Comparison of ENCODE assay signal across 1 cellular context in genomic region chr3:37962906-37963486, GRCh38.
TF ChIP-seq lines count a peak whose summit lies in the region.

No MANE protein-coding gene starts in this region.

TF ChIP-seq in K562, 482 proteins besides CTCF, POLR2A, EP300 and RAD21:
- 0 out of 2 replicates have a peak, but pooled peaks have one; percentile 27 for TF ChIP-seq MAFG (tag; conservative IDR thresholded peaks at IDR 0.05)
- TF ChIP-seq PYGO2 (tag; IDR thresholded peaks at IDR 0.05), result 0 out of 2 replicates have a peak, but pooled peaks have one; percentile 15
- no peak for TF ChIP-seq TEAD1 (CRISPR knock-in tag; IDR thresholded peaks at IDR 0.05)
- peak; percentile 47; the same call in 1 of the 2 replicates for TF ChIP-seq ZNF316 (IDR thresholded peaks at IDR 0.05)
- TF ChIP-seq ZBED1 (IDR thresholded peaks at IDR 0.05), result no peak
- TF ChIP-seq SNAPC5 (CRISPR knock-in tag; IDR thresholded peaks at IDR 0.05), result no peak
- TF ChIP-seq ZNF764 (CRISPR knock-in tag; IDR thresholded peaks at IDR 0.05; ENCODE audit: low read depth), result no peak
- no peak for TF ChIP-seq TRIM28 (IDR thresholded peaks at IDR 0.05)
